In the genomic region with DNA sequence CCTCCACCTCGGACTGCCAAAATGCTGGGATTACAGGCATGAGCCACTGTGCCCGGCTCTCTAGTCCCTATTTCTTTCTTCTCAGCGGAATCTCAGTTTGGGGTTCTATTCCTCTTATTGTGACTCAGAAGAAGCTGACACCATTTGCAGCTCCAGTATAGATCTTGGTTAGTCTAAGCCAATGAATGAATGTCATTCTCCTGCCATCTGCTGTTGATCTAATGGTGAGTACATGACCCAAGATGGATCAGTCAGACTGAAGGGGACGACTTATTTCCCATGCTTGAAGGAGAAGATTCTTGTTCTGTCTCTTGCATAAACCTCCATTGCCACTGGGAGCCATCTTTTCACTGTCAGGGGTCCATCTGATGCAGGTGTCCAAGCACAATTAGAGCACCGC, we compare ENCODE assay signal across 20 cellular contexts.
DNase-seq lines count a peak whose midpoint lies in the region; ATAC-seq lines count a peak whose summit lies in the region.
"Had no signal": no experiment of that assay in that cellular context is flagged by ENCODE, and none has a peak within 500 bp of the region (broad histone marks: within the 10 kb centered on the region; RNA-seq: fewer than 3 reads in every experiment).

No MANE protein-coding gene starts in this region.

- no peaks in the 10 kb centered on the region for H3K36me3 Mint-ChIP-seq in T-helper 17 cell (ENCODE audit: low read depth)
- H3K36me3 Mint-ChIP-seq in activated T-cell treated with anti-CD3 and anti-CD28 coated beads, Interleukin-2, amount 50 U/mL, for 24 hours (ENCODE audit: low read depth) = no peaks in the 10 kb centered on the region
- H3K36me3 Mint-ChIP-seq: natural killer cell had no signal

- H3K9me3 Mint-ChIP-seq in stimulated activated naive CD8-positive, alpha-beta T cell treated with anti-CD3 and anti-CD28 coated beads, Interleukin-15, amount 100 ng/mL, for 72 hours = no peaks in the 10 kb centered on the region
- no peaks in the 10 kb centered on the region for H3K9me3 Mint-ChIP-seq in activated T-cell treated with anti-CD3 and anti-CD28 coated beads, Interleukin-2, amount 50 U/mL, for 24 hours
- H3K9me3 Mint-ChIP-seq: natural killer cell had no signal

- no peak overlapping the region for H3K4me3 Mint-ChIP-seq in stimulated activated naive CD8-positive, alpha-beta T cell treated with anti-CD3 and anti-CD28 coated beads, Interleukin-15, amount 100 ng/mL, for 72 hours
- H3K4me3 Mint-ChIP-seq in T-helper 17 cell = no peak overlapping the region
- no peak overlapping the region for H3K4me3 Mint-ChIP-seq in activated T-cell treated with anti-CD3 and anti-CD28 coated beads, Interleukin-2, amount 50 U/mL, for 24 hours
- H3K4me3 Mint-ChIP-seq: natural killer cell had no signal

- no peaks in the 10 kb centered on the region for H3K9me3 ChIP-seq in T-helper 17 cell (ENCODE audit: control insufficient read depth, low read length, poor library complexity, severe bottlenecking)
- H3K9me3 ChIP-seq: thoracic aorta, uterus had no signal

- ATAC-seq in stimulated activated naive CD8-positive, alpha-beta T cell treated with anti-CD3 and anti-CD28 coated beads, Interleukin-15, amount 100 ng/mL, for 72 hours = peak; percentile 39
- ATAC-seq in stimulated activated naive CD8-positive, alpha-beta T cell treated with anti-CD3 and anti-CD28 coated beads, Interleukin-15, Interleukin-2, amounts not matched to agents 100 U/mL and 50 U/mL, for 24 hours = no peak
- ATAC-seq in T-helper 17 cell (peak; percentile 41), left lobe of liver (peak; percentile 76)
- ATAC-seq: left cardiac atrium, natural killer cell had no signal

- H3K4me1 Mint-ChIP-seq in stimulated activated naive CD8-positive, alpha-beta T cell treated with anti-CD3 and anti-CD28 coated beads, Interleukin-15, amount 100 ng/mL, for 72 hours = peaks cover 39% of the 10 kb centered on the region
- H3K4me1 Mint-ChIP-seq in T-helper 17 cell = peaks cover 2% of the 10 kb centered on the region
- H3K4me1 Mint-ChIP-seq in activated T-cell treated with anti-CD3 and anti-CD28 coated beads, Interleukin-2, amount 50 U/mL, for 24 hours (ENCODE audit: low read depth) = peaks cover 30% of the 10 kb centered on the region

- no peak for DNase-seq in stimulated activated naive CD8-positive, alpha-beta T cell treated with anti-CD3 and anti-CD28 coated beads, Interleukin-15, amount 100 ng/mL, for 72 hours
- DNase-seq in stimulated activated naive CD8-positive, alpha-beta T cell treated with anti-CD3 and anti-CD28 coated beads, Interleukin-15, Interleukin-2, amounts not matched to agents 100 U/mL and 50 U/mL, for 24 hours = no peak
- DNase-seq in T-helper 17 cell (no peak), left lobe of liver (ENCODE audit: low spot score) (no peak), GF-D8 (lab: John Stamatoyannopoulos, UW) (no peak), activated gamma-delta T cell treated with Interleukin-2 at 50 U/mL for 16 hours (no peak)
- DNase-seq in stimulated activated CD4-positive, alpha-beta T cell treated with anti-CD3 and anti-CD28 coated beads, Interleukin-4, amount 100 ng/mL, for 1 hour = no peak
- DNase-seq in activated T-cell treated with anti-CD3 and anti-CD28 coated beads, Interleukin-2, amount 50 U/mL, for 24 hours = no peak
- DNase-seq: activated CD4-positive, alpha-beta T cell treated with anti-CD3 and anti-CD28 coated beads, Interleukin-2, amount 50 U/mL, for 1 hour; C1 segment of cervical spinal cord; Calu3; EL; foreskin melanocyte; KBM-7; left cardiac atrium; natural killer cell; NCI-H526; RPMI8226; uterus had no signal

- no peaks in the 10 kb centered on the region for H3K27me3 Mint-ChIP-seq in stimulated activated naive CD8-positive, alpha-beta T cell treated with anti-CD3 and anti-CD28 coated beads, Interleukin-15, amount 100 ng/mL, for 72 hours
- H3K27me3 Mint-ChIP-seq in T-helper 17 cell = no peaks in the 10 kb centered on the region
- peaks cover 4% of the 10 kb centered on the region for H3K27me3 Mint-ChIP-seq in activated T-cell treated with anti-CD3 and anti-CD28 coated beads, Interleukin-2, amount 50 U/mL, for 24 hours

- H3K27ac Mint-ChIP-seq in stimulated activated naive CD8-positive, alpha-beta T cell treated with anti-CD3 and anti-CD28 coated beads, Interleukin-15, amount 100 ng/mL, for 72 hours = no peak overlapping the region
- H3K27ac Mint-ChIP-seq in T-helper 17 cell = no peak overlapping the region
- H3K27ac Mint-ChIP-seq in activated T-cell treated with anti-CD3 and anti-CD28 coated beads, Interleukin-2, amount 50 U/mL, for 24 hours = no peak overlapping the region
- H3K27ac Mint-ChIP-seq: natural killer cell had no signal
